Comparison of ENCODE assay signal across 12 cellular contexts in genomic region chr9:136530472-136531089, GRCh38. TPM values are rescaled to one million over a fixed set of nuclear protein-coding genes. Genes with fewer than 3 reads are reported as not detected.
DNase-seq lines count a peak whose midpoint lies in the region; ATAC-seq and TF ChIP-seq lines count a peak whose summit lies in the region.
"Had no signal": no experiment of that assay in that cellular context is flagged by ENCODE, and none has a peak within 500 bp of the region (broad histone marks: within the 10 kb centered on the region; RNA-seq: fewer than 3 reads in every experiment).

No MANE protein-coding gene starts in this region.

- intact Hi-C loops in esophagus muscularis mucosa (cut with DNase I), result no loop called here
- intact Hi-C loops in psoas muscle (cut with DNase I), result loop anchor here in 1 of 2 donors (5.0 kb wide), 1 partner anchor 33 kb away; no protein-coding TSS in a partner anchor

- H4K20me1 ChIP-seq in GM23338 (replicated peaks; ENCODE audit: insufficient read depth), result no peaks in the 10 kb centered on the region; the same call in 1 of the 2 replicates
- peaks cover 22% of the 10 kb centered on the region for H4K20me1 ChIP-seq in hepatocyte (ENCODE audit: insufficient read depth, poor library complexity, severe bottlenecking)

- no peak overlapping the region for H3K4me2 ChIP-seq in GM23338
- no peak overlapping the region for H3K4me2 ChIP-seq in hepatocyte

- H2AFZ ChIP-seq in GM23338 (no peak overlapping the region), hepatocyte (no peak overlapping the region)

- ATAC-seq in GM23338, result peak; percentile 8
- no peak for ATAC-seq in psoas muscle

- H3K9me3 ChIP-seq in Peyer's patch (no peaks in the 10 kb centered on the region), esophagus muscularis mucosa (no peaks in the 10 kb centered on the region), psoas muscle (no peaks in the 10 kb centered on the region), hepatocyte (ENCODE audit: low read depth) (no peaks in the 10 kb centered on the region)
- H3K9me3 ChIP-seq: mucosa of descending colon had no signal

- H3K4me3 Mint-ChIP-seq in GM23338, result no peak overlapping the region

- 51% methylated on average over 10 of the region's 19 CpGs for WGBS in esophagus muscularis mucosa
- 44 to 52% (median 50%) methylated on average over 19 of the region's 19 CpGs for WGBS in psoas muscle, 3 donors
- WGBS in hepatocyte (ENCODE audit: low lambda C conversion rate, missing lambda C conversion rate), result 87% methylated on average over 17 of the region's 19 CpGs

- 0 out of 2 replicates have a peak, but pooled peaks cover 3% of the 10 kb centered on the region for H3F3A ChIP-seq in GM23338 (replicated peaks; ENCODE audit: low read depth)

- TF ChIP-seq CTCF in GM23338 (conservative IDR thresholded peaks at IDR 0.05; ENCODE audit: low read depth in 2 of 2) (no peak; a peak in 1 of 4 replicates), Peyer's patch (IDR thresholded peaks at IDR 0.05) (no peak), esophagus muscularis mucosa (IDR thresholded peaks at IDR 0.05) (no peak), psoas muscle (IDR thresholded peaks at IDR 0.05) (no peak), hepatocyte (IDR thresholded peaks at IDR 0.05; ENCODE audit: poor library complexity) (no peak)

- peaks cover 5% of the 10 kb centered on the region; the same call in 1 of the 3 replicates for H3K36me3 Mint-ChIP-seq in GM23338 (ENCODE audit: low read depth)

- no peaks in the 10 kb centered on the region for H3K36me3 ChIP-seq in GM23338 (ENCODE audit: insufficient read depth)
- H3K36me3 ChIP-seq in Peyer's patch, result no peaks in the 10 kb centered on the region
- H3K36me3 ChIP-seq in esophagus muscularis mucosa, result peaks cover 0 to 15% (median 14%) of the 10 kb centered on the region in 4 donors
- H3K36me3 ChIP-seq in psoas muscle (ENCODE audit: insufficient read depth in 1 of 2, low read depth in 1 of 2), result peaks cover 0 to 4% of the 10 kb centered on the region in 2 donors
- no peaks in the 10 kb centered on the region for H3K36me3 ChIP-seq in hepatocyte (replicated peaks; ENCODE audit: insufficient read depth, low read depth)

- H3K4me3 ChIP-seq in GM23338, result no peak overlapping the region
- no peak overlapping the region for H3K4me3 ChIP-seq in Peyer's patch
- peak overlapping the region in 1 of 4 donors; percentile 4 for H3K4me3 ChIP-seq in esophagus muscularis mucosa
- H3K4me3 ChIP-seq in psoas muscle, result peak overlapping the region; percentile 38
- H3K4me3 ChIP-seq in hepatocyte, result no peak overlapping the region
- H3K4me3 ChIP-seq: mucosa of descending colon had no signal

- peaks cover 10% of the 10 kb centered on the region; the same call in 1 of the 2 replicates for H3K4me1 ChIP-seq in GM23338 (ENCODE audit: insufficient read depth)
- peaks cover 32 to 93% (median 58%) of the 10 kb centered on the region in 4 donors for H3K4me1 ChIP-seq in Peyer's patch
- peaks cover 89 to 99% (median 95%) of the 10 kb centered on the region in 4 donors for H3K4me1 ChIP-seq in esophagus muscularis mucosa
- H3K4me1 ChIP-seq in psoas muscle, result peaks cover 51% of the 10 kb centered on the region
- peaks cover 14% of the 10 kb centered on the region for H3K4me1 ChIP-seq in hepatocyte (ENCODE audit: insufficient read depth)

- no peak for TF ChIP-seq EP300 in esophagus muscularis mucosa (IDR thresholded peaks at IDR 0.05)

- DNase-seq in GM23338 (ENCODE audit: low spot score) (no peak), Peyer's patch (no peak), esophagus muscularis mucosa (ENCODE audit: extremely low spot score) (no peak), psoas muscle (no peak), hepatocyte (ENCODE audit: low spot score) (no peak), OCI-M1 (lab: John Stamatoyannopoulos, UW) (no peak), AG08396 (ENCODE audit: low spot score) (no peak)
- DNase-seq: GOT3, NCI-H1930, SIG-M5 had no signal

- H3K27ac ChIP-seq in GM23338 (ENCODE audit: low read depth) (peak overlapping the region; percentile 76), Peyer's patch (peak overlapping the region in 3 of 4 donors; percentile 11 to 96 (median 29)), esophagus muscularis mucosa (replicated peaks in 1 of 4) (peak overlapping the region; percentile 48 to 79 (median 62)), psoas muscle (no peak overlapping the region), hepatocyte (no peak overlapping the region)

- H3K9me2 ChIP-seq in GM23338 (ENCODE audit: insufficient read depth) (no peaks in the 10 kb centered on the region), hepatocyte (replicated peaks; ENCODE audit: insufficient read depth) (no peaks in the 10 kb centered on the region)

- H3K27me3 ChIP-seq in GM23338 (ENCODE audit: insufficient read depth), result no peaks in the 10 kb centered on the region
- H3K27me3 ChIP-seq in Peyer's patch, result no peaks in the 10 kb centered on the region
- no peaks in the 10 kb centered on the region for H3K27me3 ChIP-seq in esophagus muscularis mucosa
- peaks cover 0 to 3% (median 0%) of the 10 kb centered on the region in 3 donors for H3K27me3 ChIP-seq in psoas muscle (ENCODE audit: insufficient read depth in 3 of 3, low read length in 2 of 3)
- no peaks in the 10 kb centered on the region for H3K27me3 ChIP-seq in hepatocyte

- no peak overlapping the region for H3K27ac Mint-ChIP-seq in GM23338
- H3K27ac Mint-ChIP-seq: stimulated activated naive CD8-positive, alpha-beta T cell treated with anti-CD3 and anti-CD28 coated beads, Interleukin-15, Interleukin-2, amounts not matched to agents 100 ng/mL and 50 ng/mL, for 24 hours had no signal

- peaks cover 3% of the 10 kb centered on the region; the same call in 2 of the 3 replicates for H3K9me3 Mint-ChIP-seq in GM23338
- H3K9me3 Mint-ChIP-seq: stimulated activated naive CD8-positive, alpha-beta T cell treated with anti-CD3 and anti-CD28 coated beads, Interleukin-15, Interleukin-2, amounts not matched to agents 100 ng/mL and 50 ng/mL, for 24 hours had no signal

- H3K4me1 Mint-ChIP-seq in GM23338, result peaks cover 22% of the 10 kb centered on the region

- peaks cover 18% of the 10 kb centered on the region for H3K27me3 Mint-ChIP-seq in GM23338 (ENCODE audit: insufficient read depth, low read depth, poor library complexity)
- H3K27me3 Mint-ChIP-seq: stimulated activated naive CD8-positive, alpha-beta T cell treated with anti-CD3 and anti-CD28 coated beads, Interleukin-15, Interleukin-2, amounts not matched to agents 100 ng/mL and 50 ng/mL, for 24 hours had no signal

- TF ChIP-seq POLR2A in Peyer's patch (IDR thresholded peaks at IDR 0.05) (no peak), esophagus muscularis mucosa (IDR thresholded peaks at IDR 0.05; ENCODE audit: low read depth) (no peak)

- H3K79me2 ChIP-seq in GM23338 (replicated peaks; ENCODE audit: insufficient read depth) (peaks cover 69% of the 10 kb centered on the region), hepatocyte (peaks cover 12% of the 10 kb centered on the region)

TF ChIP-seq in GM23338, 12 proteins besides CTCF, POLR2A, EP300 and RAD21 (continues in another document):
- no peak for TF ChIP-seq JUNB (IDR thresholded peaks at IDR 0.05; ENCODE audit: unreplicated experiment)
- TF ChIP-seq ZNF331 (CRISPR knock-in tag; IDR thresholded peaks at IDR 0.05; ENCODE audit: low read depth), result no peak

RNA-seq across cellular contexts. Expression of gene NOTCH1, which starts 15.3 kb away (rescaled TPM):
- total RNA-seq in GM23338 (2014; rRNA removed; shearing (Covaris generic)), result 78.7 and 97.2 TPM in 2 replicates
- 9.9 and 10.3 TPM in 2 replicates for polyA plus RNA-seq in GM23338 (2016; fragmentation: Nextera tagmentation; extraction: Ambion mirVana)
- total RNA-seq in Peyer's patch, result 10 to 100 TPM; 38.2 to 95.7 (median 53.8) TPM
- 10 to 100 TPM; 48.6 to 90.6 (median 58.8) TPM for total RNA-seq in esophagus muscularis mucosa
- 10 to 100 TPM in 3 of 4 donors, 1 to 10 TPM in 1; 8.7 to 15.4 (median 12.3) TPM for total RNA-seq in psoas muscle
- 1 to 10 TPM; 1.8 to 3.8 (median 2.9) TPM for polyA plus RNA-seq in psoas muscle
- total RNA-seq in hepatocyte, result 4.3 and 6.5 TPM in 2 replicates
- polyA plus RNA-seq in hepatocyte, result 5.3 and 8.3 TPM in 2 replicates

RNA-seq across cellular contexts. Expression of gene SEC16A, which starts 47.7 kb away (rescaled TPM):
- 54.3 and 59.2 TPM in 2 replicates for total RNA-seq in GM23338 (2014; rRNA removed; shearing (Covaris generic))
- polyA plus RNA-seq in GM23338 (2016; fragmentation: Nextera tagmentation; extraction: Ambion mirVana) (34.0 and 35.7 TPM in 2 replicates), psoas muscle (10 to 100 TPM; 22.3 to 27.6 (median 26.1) TPM), hepatocyte (42.0 and 45.4 TPM in 2 replicates)
- total RNA-seq in Peyer's patch (10 to 100 TPM; 63.5 to 80.8 (median 74.6) TPM), esophagus muscularis mucosa (10 to 100 TPM; 43.2 to 62.3 (median 51.3) TPM), psoas muscle (10 to 100 TPM; 31.5 to 40.0 (median 37.0) TPM), hepatocyte (22.5 and 42.7 TPM in 2 replicates)

Comparison
In these comparisons a context has a peak if more than half of its experiments do, and no peak if none do; other contexts are left out.
1. H3K27ac ChIP-seq: peak in GM23338 (single experiment), Peyer's patch (3 of 4) and esophagus muscularis mucosa (4 of 4); none in psoas muscle (single experiment) and hepatocyte (single experiment).